13 cellular contexts compared by ENCODE assay signal in the genomic region with DNA sequence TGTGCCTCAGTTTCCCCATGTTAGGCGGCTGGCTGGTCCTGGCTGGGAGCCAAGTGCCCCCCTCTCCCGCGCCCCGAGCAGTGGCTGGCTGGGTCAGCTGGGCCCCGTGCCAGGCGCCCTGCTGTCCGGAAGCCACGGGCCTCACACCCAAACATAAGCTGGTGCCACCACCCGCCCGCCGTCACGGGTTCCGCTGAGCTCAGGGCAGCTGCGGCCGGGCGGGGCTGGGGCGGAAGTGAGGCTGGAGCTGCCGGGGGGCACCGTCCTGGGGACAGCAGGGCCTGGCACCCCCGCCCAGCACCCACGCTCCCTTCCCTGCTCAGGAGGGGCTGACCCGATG. TPM values are rescaled to one million over a fixed set of nuclear protein-coding genes. Genes with fewer than 3 reads are reported as not detected.
DNase-seq lines count a peak whose midpoint lies in the region; ATAC-seq and TF ChIP-seq lines count a peak whose summit lies in the region.
"Had no signal": no experiment of that assay in that cellular context is flagged by ENCODE, and none has a peak within 500 bp of the region (broad histone marks: within the 10 kb centered on the region; RNA-seq: fewer than 3 reads in every experiment).

No MANE protein-coding gene starts in this region.

- no peaks in the 10 kb centered on the region for H3K9me2 ChIP-seq in HCT116 (ENCODE audit: insufficient read depth)

- no peaks in the 10 kb centered on the region for H3K79me2 ChIP-seq in HCT116 (ENCODE audit: insufficient read depth, low read length)

- H3K27me3 ChIP-seq in HCT116 (ENCODE audit: insufficient read depth, low read length), result no peaks in the 10 kb centered on the region

- no TSS peak for BruUV-seq in HCT116 (replicated peaks; lab: Mats Ljungman, UMichigan)

- TF ChIP-seq CTCF in HCT116 (IDR thresholded peaks at IDR 0.05 in 2 of 3, conservative IDR thresholded peaks at IDR 0.05 in 1 of 3; ENCODE audit: borderline replicate concordance in 1 of 3, insufficient read depth in 1 of 3, low read depth in 2 of 3, low read length in 2 of 3), result no peak

- CTCF ChIA-PET in HCT116 (lab: Charles Lee), result no interaction called here

- intact Hi-C loops in HCT116 (cut with micrococcal nuclease) (no loop called here), sciatic nerve (cut with DNase I) (no loop called here)

- no peaks in the 10 kb centered on the region for H3K9me3 ChIP-seq in HCT116 (ENCODE audit: control insufficient read depth in 1 of 2, insufficient read depth in 1 of 2, low read depth in 1 of 2, low read length in 2 of 2)

- H2AFZ ChIP-seq in HCT116 (ENCODE audit: low read depth, low read length, poor library complexity, severe bottlenecking), result no peak overlapping the region

- no peaks in the 10 kb centered on the region for H4K20me1 ChIP-seq in HCT116 (ENCODE audit: insufficient read depth)

- no peak for TF ChIP-seq RAD21 in HCT116 (IDR thresholded peaks at IDR 0.05; ENCODE audit: low read depth)

- peak overlapping the region; percentile 27 for H3K4me2 ChIP-seq in HCT116 (ENCODE audit: low read length)

- peaks cover 8 to 11% of the 10 kb centered on the region in 2 experiments; a peak in 3 of 4 replicates for H3K4me1 ChIP-seq in HCT116 (ENCODE audit: control insufficient read depth in 1 of 2, insufficient read depth in 2 of 2, low read length in 2 of 2)

- TF ChIP-seq POLR2A in HCT116 (IDR thresholded peaks at IDR 0.05; ENCODE audit: borderline replicate concordance, extremely low read depth, insufficient read depth, insufficient read length), result no peak

- no peak overlapping the region for H3K4me3 ChIP-seq in HCT116 (replicated peaks in 1 of 2; ENCODE audit: low read depth in 1 of 2, low read length in 2 of 2)

- ATAC-seq in HCT116, result peak; percentile 53
- peak; percentile 11 for ATAC-seq in sciatic nerve
- ATAC-seq in HG03378 (IDR thresholded peaks at IDR 0.05; ENCODE audit: unreplicated experiment), result no peak
- no peak for ATAC-seq in HG03108 (IDR thresholded peaks at IDR 0.05; ENCODE audit: unreplicated experiment)
- no peak for ATAC-seq in HG03460 (IDR thresholded peaks at IDR 0.05; ENCODE audit: unreplicated experiment)

- H3K27ac ChIP-seq in HCT116 (ENCODE audit: low read depth, low read length), result peak overlapping the region; percentile 21; the same call in 1 of the 2 replicates

- DNase-seq in HCT116 (ENCODE audit: low read depth, low spot score), result no peak
- peak; percentile 37 for DNase-seq in SW480 (ENCODE audit: low spot score)
- DNase-seq in hippocampal formation (lab: John Stamatoyannopoulos, UW), result peak; percentile 54 to 78
- DNase-seq in sciatic nerve (ENCODE audit: low spot score), result peak; percentile 79
- DNase-seq in AG08396 (ENCODE audit: low spot score), result no peak
- DNase-seq: activated CD4-positive, alpha-beta memory T cell treated with anti-CD3 and anti-CD28 coated beads for 36 hours; NCI-H1694 treated with DMSO at 0.1 percent for 48 hours; stimulated activated CD8-positive, alpha-beta memory T cell treated with anti-CD3 and anti-CD28 coated beads, Interleukin-4, amount 100 ng/mL, for 48 hours had no signal

- RAD21 ChIA-PET in HCT116 (lab: Charles Lee; ENCODE audit: low non-redundant PET in 1 of 2, low total read pairs in 2 of 2, uncharacterized antibody in 2 of 2, unreplicated experiment in 2 of 2), result no interaction called here

- no peak overlapping the region for H3K9ac ChIP-seq in HCT116 (ENCODE audit: low read length)

- no peaks in the 10 kb centered on the region for H3K36me3 ChIP-seq in HCT116 (ENCODE audit: control insufficient read depth in 1 of 2, insufficient read depth in 2 of 2, low read length in 2 of 2)

- POLR2A ChIA-PET in HCT116 (lab: Charles Lee), result no interaction called here

TF ChIP-seq in HCT116, 20 proteins besides CTCF, POLR2A, EP300 and RAD21:
- TF ChIP-seq, protein P1, sequence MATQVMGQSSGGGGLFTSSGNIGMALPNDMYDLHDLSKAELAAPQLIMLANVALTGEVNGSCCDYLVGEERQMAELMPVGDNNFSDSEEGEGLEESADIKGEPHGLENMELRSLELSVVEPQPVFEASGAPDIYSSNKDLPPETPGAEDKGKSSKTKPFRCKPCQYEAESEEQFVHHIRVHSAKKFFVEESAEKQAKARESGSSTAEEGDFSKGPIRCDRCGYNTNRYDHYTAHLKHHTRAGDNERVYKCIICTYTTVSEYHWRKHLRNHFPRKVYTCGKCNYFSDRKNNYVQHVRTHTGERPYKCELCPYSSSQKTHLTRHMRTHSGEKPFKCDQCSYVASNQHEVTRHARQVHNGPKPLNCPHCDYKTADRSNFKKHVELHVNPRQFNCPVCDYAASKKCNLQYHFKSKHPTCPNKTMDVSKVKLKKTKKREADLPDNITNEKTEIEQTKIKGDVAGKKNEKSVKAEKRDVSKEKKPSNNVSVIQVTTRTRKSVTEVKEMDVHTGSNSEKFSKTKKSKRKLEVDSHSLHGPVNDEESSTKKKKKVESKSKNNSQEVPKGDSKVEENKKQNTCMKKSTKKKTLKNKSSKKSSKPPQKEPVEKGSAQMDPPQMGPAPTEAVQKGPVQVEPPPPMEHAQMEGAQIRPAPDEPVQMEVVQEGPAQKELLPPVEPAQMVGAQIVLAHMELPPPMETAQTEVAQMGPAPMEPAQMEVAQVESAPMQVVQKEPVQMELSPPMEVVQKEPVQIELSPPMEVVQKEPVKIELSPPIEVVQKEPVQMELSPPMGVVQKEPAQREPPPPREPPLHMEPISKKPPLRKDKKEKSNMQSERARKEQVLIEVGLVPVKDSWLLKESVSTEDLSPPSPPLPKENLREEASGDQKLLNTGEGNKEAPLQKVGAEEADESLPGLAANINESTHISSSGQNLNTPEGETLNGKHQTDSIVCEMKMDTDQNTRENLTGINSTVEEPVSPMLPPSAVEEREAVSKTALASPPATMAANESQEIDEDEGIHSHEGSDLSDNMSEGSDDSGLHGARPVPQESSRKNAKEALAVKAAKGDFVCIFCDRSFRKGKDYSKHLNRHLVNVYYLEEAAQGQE (IDR thresholded peaks at IDR 0.05; ENCODE audit: low read depth), result no peak
- TF ChIP-seq ELF1 (IDR thresholded peaks at IDR 0.05; ENCODE audit: borderline replicate concordance, low read depth) (no peak), SP1 (IDR thresholded peaks at IDR 0.05; ENCODE audit: low read depth) (no peak), POLR2AphosphoS5 (IDR thresholded peaks at IDR 0.05; ENCODE audit: low read depth, low read length) (peak; percentile 32; the same call in 1 of the 2 replicates), SRF (IDR thresholded peaks at IDR 0.05; ENCODE audit: low read depth) (no peak), TCF7L2 (IDR thresholded peaks at IDR 0.05; ENCODE audit: borderline replicate concordance, extremely low read depth, insufficient read depth, insufficient read length) (peak; percentile 78)

RNA-seq across cellular contexts. Expression of a gene that starts 19.3 kb away (rescaled TPM):
- total RNA-seq in HCT116 (2021; ENCODE audit: unreplicated experiment) (2.4 TPM), sciatic nerve (0.27 TPM)
- 2.3 TPM in 2 replicates for polyA plus RNA-seq in HCT116 (2012)
- total RNA-seq: skeletal muscle tissue had no signal

RNA-seq across cellular contexts. Expression of a gene that starts 24.4 kb away (rescaled TPM):
- total RNA-seq in HCT116 (2021; ENCODE audit: unreplicated experiment) (138 TPM), sciatic nerve (36.1 TPM)
- polyA plus RNA-seq in HCT116 (2012), result 175 and 185 TPM in 2 replicates

RNA-seq across cellular contexts. Expression of a gene that starts 30.7 kb away (rescaled TPM):
- total RNA-seq in HCT116 (2021; ENCODE audit: unreplicated experiment) (1.5 TPM), sciatic nerve (3.2 TPM)
- polyA plus RNA-seq in HCT116 (2012), result 0.35 and 0.39 TPM in 2 replicates
- total RNA-seq: kidney epithelial cell, skeletal muscle tissue had no signal

RNA-seq across cellular contexts. Expression of a gene that starts 36.6 kb away (rescaled TPM):
- total RNA-seq in HCT116 (2021; ENCODE audit: unreplicated experiment) (603 TPM), sciatic nerve (246 TPM)
- polyA plus RNA-seq in HCT116 (2012), result 735 and 929 TPM in 2 replicates

RNA-seq across cellular contexts. Expression of a gene that starts 54.0 kb away (rescaled TPM):
- total RNA-seq in HCT116 (2021; ENCODE audit: unreplicated experiment), result 93.8 TPM
- 87.9 and 89.0 TPM in 2 replicates for polyA plus RNA-seq in HCT116 (2012)
- total RNA-seq in sciatic nerve, result 33.1 TPM

Comparison
In these comparisons a context has a peak if more than half of its experiments do, and no peak if none do; other contexts are left out.
1. ATAC-seq: peak in HCT116 (single experiment) and sciatic nerve (single experiment); none in HG03378 (single experiment), HG03108 (single experiment) and HG03460 (single experiment).
2. DNase-seq: peak in SW480 (single experiment), hippocampal formation (2 of 2) and sciatic nerve (single experiment); none in HCT116 (single experiment) and AG08396 (single experiment).